7 cellular contexts compared by ENCODE assay signal in genomic region chr2:110016381-110017092, GRCh38.
DNase-seq lines count a peak whose midpoint lies in the region; ATAC-seq, FAIRE-seq and TF ChIP-seq lines count a peak whose summit lies in the region.
"Not testable (repeated sequence)": the region's sequence is repeated elsewhere in the genome, so short reads cannot be mapped to it uniquely, and the experiment has no call there.

No MANE protein-coding gene starts in this region.

- not testable (repeated sequence) for H3K36me3 ChIP-seq in Panc1 (ENCODE audit: control insufficient read depth, insufficient read depth, low read length); endothelial cell of umbilical vein (ENCODE audit: control insufficient read depth in 2 of 2, extremely low read depth in 1 of 2, insufficient read depth in 2 of 2, low read length in 2 of 2); lung (ENCODE audit: control insufficient read depth in 2 of 2, insufficient read depth in 2 of 2, low read length in 2 of 2); upper lobe of right lung

- BruUV-seq in Panc1 (replicated peaks; lab: Mats Ljungman, UMichigan); endothelial cell of umbilical vein (replicated peaks; lab: Mats Ljungman, UMichigan): not testable (repeated sequence)

- dilution Hi-C loops in endothelial cell of umbilical vein (cut with MboI; ENCODE audit: extremely low pct_ligation_motif_present, low sequenced_read_pairs), result not testable (repeated sequence)

- H3K27ac Mint-ChIP-seq in WTC11, result not testable (repeated sequence)

- not testable (repeated sequence) for H3K9me3 ChIP-seq in Panc1 (ENCODE audit: control insufficient read depth, insufficient read depth, low read depth, low read length); endothelial cell of umbilical vein (replicated peaks; ENCODE audit: control insufficient read depth, insufficient read depth, low read length); lung (ENCODE audit: control insufficient read depth in 2 of 2, insufficient read depth in 1 of 2, low read length in 1 of 2); upper lobe of right lung

- intact Hi-C loops in Panc1 (cut with micrococcal nuclease; ENCODE audit: unreplicated experiment); endothelial cell of umbilical vein (cut with micrococcal nuclease); left colon (cut with DNase I, micrococcal nuclease); upper lobe of right lung (cut with DNase I): not testable (repeated sequence)

- H3K9me3 Mint-ChIP-seq in WTC11, result not testable (repeated sequence)

- POLR2A ChIA-PET in Panc1 (lab: Charles Lee); WTC11 (lab: Charles Lee); endothelial cell of umbilical vein (lab: Charles Lee): not testable (repeated sequence)

- H3K4me3 ChIP-seq in Panc1 (ENCODE audit: low read depth in 2 of 2, low read length in 2 of 2); endothelial cell of umbilical vein (replicated peaks in 1 of 3; ENCODE audit: insufficient read depth in 1 of 3, low read depth in 1 of 3, low read length in 3 of 3); lung; upper lobe of right lung: not testable (repeated sequence)

- ATAC-seq in Panc1, result peak; percentile 98
- ATAC-seq in WTC11, result peak; percentile 64
- ATAC-seq in left colon, result peak; percentile 93
- ATAC-seq in lung (ENCODE audit: insufficient read depth, low FRiP score), result peak; percentile 86
- peak; percentile 87 for ATAC-seq in upper lobe of right lung

- FAIRE-seq in HTR-8/SVneo (lab: Jason Lieb, UNC) (peak; percentile 89), endothelial cell of umbilical vein (lab: Jason Lieb, UNC) (peak; percentile 77)

- not testable (repeated sequence) for H2AFZ ChIP-seq in endothelial cell of umbilical vein (ENCODE audit: low read depth, low read length)

- not testable (repeated sequence) for H3K79me2 ChIP-seq in endothelial cell of umbilical vein (ENCODE audit: control insufficient read depth, insufficient read depth, low read length)

- not testable (repeated sequence) for H3K9ac ChIP-seq in endothelial cell of umbilical vein (replicated peaks; ENCODE audit: extremely low read depth, insufficient read depth, low read length)

- not testable (repeated sequence) for H4K20me1 ChIP-seq in endothelial cell of umbilical vein (replicated peaks; ENCODE audit: control insufficient read depth, extremely low read depth, insufficient read depth, low read length)

- H3K4me1 Mint-ChIP-seq in WTC11, result not testable (repeated sequence)

- not testable (repeated sequence) for H3K27me3 ChIP-seq in Panc1 (ENCODE audit: control insufficient read depth, insufficient read depth, low read length); endothelial cell of umbilical vein (ENCODE audit: control insufficient read depth in 2 of 2, insufficient read depth in 2 of 2, low read length in 2 of 2); lung (ENCODE audit: control insufficient read depth, insufficient read depth); upper lobe of right lung

- not testable (repeated sequence) for H3K36me3 Mint-ChIP-seq in WTC11

- H3K4me2 ChIP-seq in endothelial cell of umbilical vein (ENCODE audit: insufficient read depth, low read length), result not testable (repeated sequence)

- not testable (repeated sequence) for H3K9me1 ChIP-seq in endothelial cell of umbilical vein (replicated peaks; ENCODE audit: control insufficient read depth, extremely low read depth, insufficient read depth, low read length)

- TF ChIP-seq POLR2A in endothelial cell of umbilical vein (IDR thresholded peaks at IDR 0.05; ENCODE audit: low read depth, low read length), result not testable (repeated sequence)

- not testable (repeated sequence) for H3K4me3 Mint-ChIP-seq in WTC11

- H3K27me3 Mint-ChIP-seq in WTC11 (ENCODE audit: low read depth), result not testable (repeated sequence)

- not testable (repeated sequence) for H3K4me1 ChIP-seq in Panc1 (ENCODE audit: control insufficient read depth, insufficient read depth, low read length); endothelial cell of umbilical vein (ENCODE audit: control insufficient read depth, extremely low read depth, insufficient read depth, low read length); lung (ENCODE audit: control insufficient read depth in 2 of 2, insufficient read depth in 2 of 2, low read length in 2 of 2); upper lobe of right lung

- H3K27ac ChIP-seq in Panc1 (ENCODE audit: low read length); endothelial cell of umbilical vein (ENCODE audit: insufficient read depth, low read depth, low read length); lung (ENCODE audit: low read depth in 1 of 2, low read length in 1 of 2); upper lobe of right lung: not testable (repeated sequence)

- not testable (repeated sequence) for TF ChIP-seq CTCF in Panc1 (IDR thresholded peaks at IDR 0.05); WTC11 (IDR thresholded peaks at IDR 0.05); endothelial cell of umbilical vein (IDR thresholded peaks at IDR 0.05; ENCODE audit: extremely low read depth in 1 of 2, insufficient read depth in 1 of 2, low read depth in 1 of 2, low read length in 2 of 2); lung (IDR thresholded peaks at IDR 0.05; ENCODE audit: control extremely low read depth, extremely low read depth); upper lobe of right lung (IDR thresholded peaks at IDR 0.05)

- in situ Hi-C loops in Panc1 (cut with HindIII; ENCODE audit: low pct_unique_long_range_greater_than_20kb, low sequenced_read_pairs), result not testable (repeated sequence)

- CTCF ChIA-PET in Panc1 (lab: Charles Lee); WTC11 (lab: Charles Lee); endothelial cell of umbilical vein (lab: Charles Lee): not testable (repeated sequence)

- not testable (repeated sequence) for DNase-seq in HTR-8/SVneo (ENCODE audit: insufficient read length, low spot score); Panc1 (ENCODE audit: low read depth, low spot score); WTC11 (ENCODE audit: low spot score); endothelial cell of umbilical vein (ENCODE audit: low read depth, low spot score); left colon; lung (ENCODE audit: low spot score); upper lobe of right lung

- no CpG with 5 or more reads among the region's 5 CpGs for WGBS in lung, 2 donors
